ENCODE assay signal across 9 cellular contexts in the genomic region with DNA sequence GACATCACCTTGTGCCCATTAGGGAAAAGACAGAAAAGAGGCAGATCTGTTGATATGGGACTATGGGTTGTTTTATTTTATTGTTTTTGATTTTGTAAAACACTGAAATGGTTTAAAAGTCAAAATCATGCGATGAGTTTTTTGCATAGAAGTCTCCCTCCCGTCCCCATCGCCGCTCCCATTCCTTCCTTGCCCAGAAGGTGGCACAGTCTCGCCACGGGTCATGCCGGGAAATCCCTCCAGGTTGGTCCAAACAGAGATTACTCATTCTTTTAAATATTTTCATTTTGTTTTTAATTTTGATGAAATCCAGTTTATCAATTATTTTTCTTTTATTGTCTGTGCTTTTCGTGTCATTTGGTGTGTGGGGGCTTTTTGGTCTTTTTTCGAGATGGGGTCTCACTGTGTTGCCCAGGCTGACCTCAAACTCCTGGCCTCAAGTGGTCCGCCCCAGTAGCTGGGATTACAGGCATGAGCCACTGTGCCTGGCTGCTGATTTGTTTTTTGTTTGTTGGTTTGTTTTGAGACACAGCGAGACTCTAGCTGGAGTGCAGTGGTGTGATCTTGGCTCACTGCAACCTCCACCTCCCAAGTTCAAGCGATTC. TPM values are rescaled to one million over a fixed set of nuclear protein-coding genes. Genes with fewer than 3 reads are reported as not detected.
DNase-seq lines count a peak whose midpoint lies in the region; ATAC-seq and TF ChIP-seq lines count a peak whose summit lies in the region.
"Had no signal": no experiment of that assay in that cellular context is flagged by ENCODE, and none has a peak within 500 bp of the region (broad histone marks: within the 10 kb centered on the region; RNA-seq: fewer than 3 reads in every experiment).

No MANE protein-coding gene starts in this region.

- in situ Hi-C loops in gastrocnemius medialis (cut with MboI; ENCODE audit: low sequenced_read_pairs in 4 of 4) = loop anchor here (5.0 to 10.0 kb wide), 2 partner anchors 53 to 55 kb away; no protein-coding TSS in a partner anchor

- peaks cover 2% of the 10 kb centered on the region in 2 donors for H3K4me1 ChIP-seq in gastrocnemius medialis

- intact Hi-C loops in gastrocnemius medialis (cut with DNase I; ENCODE audit: low total_unique reads) = loop anchor here (1.0 to 5.0 kb wide), 2 partner anchors 43 to 61 kb away; no protein-coding TSS in a partner anchor

- no peak for ATAC-seq in gastrocnemius medialis
- no peak for ATAC-seq in GM19395 (IDR thresholded peaks at IDR 0.05; ENCODE audit: unreplicated experiment)

- peaks cover 4% of the 10 kb centered on the region for H3K36me3 ChIP-seq in WERI-Rb-1
- H3K36me3 ChIP-seq in gastrocnemius medialis = peaks cover 0 to 7% of the 10 kb centered on the region in 2 donors

- H3K4me3 ChIP-seq in WERI-Rb-1 (ENCODE audit: low read depth, low read length) (no peak overlapping the region), gastrocnemius medialis (no peak overlapping the region)

- no peak overlapping the region for H3K27ac ChIP-seq in WERI-Rb-1
- no peak overlapping the region for H3K27ac ChIP-seq in gastrocnemius medialis

- DNase-seq in NCI-H1417 (lab: John Stamatoyannopoulos, UW) (peak; percentile 4 to 65 (median 13)), NCI-H1417 treated with DMSO at 0.1 percent for 48 hours (lab: John Stamatoyannopoulos, UW) (no peak), HT-29 (ENCODE audit: low spot score) (peak; percentile 49), WERI-Rb-1 (peak; percentile 55), glomerular visceral epithelial cell (ENCODE audit: extremely low spot score) (peak; percentile 67), gastrocnemius medialis (peak in 1 of 2 donors; percentile 33), NOMO-1 (lab: John Stamatoyannopoulos, UW; ENCODE audit: unreplicated experiment in 2 of 2) (no peak)

- TF ChIP-seq POLR2A in gastrocnemius medialis (IDR thresholded peaks at IDR 0.05) = no peak

- no peaks in the 10 kb centered on the region for H3K27me3 ChIP-seq in WERI-Rb-1 (ENCODE audit: insufficient read depth, low read depth, severe bottlenecking)
- no peaks in the 10 kb centered on the region for H3K27me3 ChIP-seq in gastrocnemius medialis

- H3K9me3 ChIP-seq in WERI-Rb-1 (ENCODE audit: severe bottlenecking) = no peaks in the 10 kb centered on the region
- H3K9me3 ChIP-seq in gastrocnemius medialis = no peaks in the 10 kb centered on the region

- peak; percentile 64 for TF ChIP-seq CTCF in WERI-Rb-1 (IDR thresholded peaks at IDR 0.05; ENCODE audit: low read depth, low read length)
- TF ChIP-seq CTCF in gastrocnemius medialis (IDR thresholded peaks at IDR 0.05 in 4 of 5, conservative IDR thresholded peaks at IDR 0.05 in 1 of 5) = peak; percentile 64 to 76 (median 65)

RNA-seq across cellular contexts. Expression of gene PGPEP1, which starts 9.2 kb away (rescaled TPM):
- 13.6 and 18.9 TPM in 2 replicates for total RNA-seq in HT-29 (2014; rRNA removed; shearing (Covaris generic))
- 10 to 100 TPM; 11.7 to 42.3 (median 23.6) TPM for total RNA-seq in gastrocnemius medialis

RNA-seq across cellular contexts. Expression of gene LSM4, which starts 26.8 kb away (rescaled TPM):
- total RNA-seq in HT-29 (2014; rRNA removed; shearing (Covaris generic)) = 733 and 750 TPM in 2 replicates
- 100 to 1,000 TPM; 122 to 294 (median 193) TPM for total RNA-seq in gastrocnemius medialis

RNA-seq across cellular contexts. Expression of gene GDF15, which starts 36.3 kb away (rescaled TPM):
- total RNA-seq in HT-29 (2014; rRNA removed; shearing (Covaris generic)) = 529 and 584 TPM in 2 replicates
- total RNA-seq in gastrocnemius medialis = 1 to 10 TPM in 2 of 4 donors, not detected in 2; 1.4 to 2.7 TPM
- total RNA-seq: CD4-positive, alpha-beta T cell had no signal

RNA-seq across cellular contexts. Expression of gene LRRC25, which starts 47.8 kb away (rescaled TPM):
- total RNA-seq in HT-29 (2014; rRNA removed; shearing (Covaris generic)) = not detected in 2 replicates
- total RNA-seq in gastrocnemius medialis = 1 to 10 TPM in 3 of 4 donors, under 1 TPM in 1; 0.34 to 4.2 (median 2.3) TPM

Comparison
In these comparisons a context has a peak if more than half of its experiments do, and no peak if none do; other contexts are left out.
1. DNase-seq: peak in NCI-H1417 (3 of 3), HT-29 (single experiment), WERI-Rb-1 (single experiment) and glomerular visceral epithelial cell (single experiment); none in NCI-H1417 treated with DMSO at 0.1 percent for 48 hours (single experiment) and NOMO-1 (0 of 2).
2. RNA of gene GDF15, which starts 36.3 kb away (total RNA-seq): 529 to 584 TPM in HT-29; 1.4 to 2.7 TPM in gastrocnemius medialis; every median in the first group is over 100 times any median in the second.